In the genomic region with DNA sequence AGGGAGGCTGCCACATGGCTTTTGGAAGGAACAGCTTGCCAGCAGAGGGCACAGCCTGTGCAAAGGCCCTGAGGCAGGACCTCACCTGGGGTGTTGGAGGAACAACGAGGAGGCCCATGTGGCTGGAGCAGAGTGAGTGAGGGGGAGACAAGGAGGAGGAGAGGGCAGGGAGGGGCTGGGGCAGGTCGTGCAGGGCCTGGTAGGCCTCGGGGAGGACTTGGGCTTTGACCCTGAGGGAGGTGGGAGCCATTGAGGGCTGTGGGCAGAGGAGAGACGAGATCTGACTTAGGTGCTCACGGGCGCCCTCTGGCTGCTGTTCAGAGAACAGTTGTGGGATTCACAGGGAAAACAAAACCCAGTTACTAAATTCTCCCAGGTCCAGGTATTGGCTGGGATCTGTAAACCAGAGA, we compare ENCODE assay signal across 8 cellular contexts. TPM values are rescaled to one million over a fixed set of nuclear protein-coding genes. Genes with fewer than 3 reads are reported as not detected.
DNase-seq lines count a peak whose midpoint lies in the region; ATAC-seq, FAIRE-seq and TF ChIP-seq lines count a peak whose summit lies in the region.

No MANE protein-coding gene starts in this region.

- H3K9ac ChIP-seq in trophoblast cell (ENCODE audit: low read length), result no peak overlapping the region

- H3K9me3 Mint-ChIP-seq in brain, result peaks cover 3 to 19% (median 17%) of the 10 kb centered on the region in 5 experiments

- H2BK120ac ChIP-seq in trophoblast cell (ENCODE audit: insufficient read depth, low read length, poor library complexity), result no peak overlapping the region

- no peak overlapping the region for H4K91ac ChIP-seq in trophoblast cell (ENCODE audit: low read depth, low read length)

- no peak overlapping the region for H3K14ac ChIP-seq in trophoblast cell (ENCODE audit: low read length)

- H3K36me3 ChIP-seq in trophoblast cell (ENCODE audit: control insufficient read depth in 1 of 2, insufficient read depth in 2 of 2, low read length in 2 of 2), result no peaks in the 10 kb centered on the region

- no peak overlapping the region for H2AFZ ChIP-seq in trophoblast cell (ENCODE audit: insufficient read depth, low read length, poor library complexity)

- DNase-seq in SHP77 (lab: John Stamatoyannopoulos, UW) (peak; percentile 20 to 40), SHP77 treated with DMSO at 0.1 percent for 48 hours (lab: John Stamatoyannopoulos, UW) (no peak), RPMI7951 (ENCODE audit: low read depth) (peak; percentile 15), trophoblast cell (peak; percentile 18 to 80), RCC 7860 (ENCODE audit: low spot score) (no peak)

- H3K27me3 ChIP-seq in trophoblast cell (ENCODE audit: insufficient read depth, low read length), result no peaks in the 10 kb centered on the region

- H3K18ac ChIP-seq in trophoblast cell (ENCODE audit: low read length), result no peak overlapping the region

- H3K36me3 Mint-ChIP-seq in brain, result peaks cover 7% of the 10 kb centered on the region

- FAIRE-seq in RCC 7860 (lab: Jason Lieb, UNC), result no peak

- H2BK12ac ChIP-seq in trophoblast cell (ENCODE audit: low read length), result no peak overlapping the region

- peaks cover 13% of the 10 kb centered on the region for H3K9me3 ChIP-seq in trophoblast cell (ENCODE audit: insufficient read depth, low read depth, low read length)

- no peak overlapping the region for H4K8ac ChIP-seq in trophoblast cell (ENCODE audit: low read depth, low read length)

- H3K4ac ChIP-seq in trophoblast cell (ENCODE audit: low read depth, low read length), result no peak overlapping the region

- peaks cover 8% of the 10 kb centered on the region for H3K27me3 Mint-ChIP-seq in brain

- H2BK5ac ChIP-seq in trophoblast cell (ENCODE audit: low read depth, low read length, poor library complexity), result no peak overlapping the region

- no peaks in the 10 kb centered on the region for H3K79me2 ChIP-seq in trophoblast cell (ENCODE audit: control insufficient read depth, insufficient read depth, low read length, poor library complexity)

- H3K27ac Mint-ChIP-seq in brain, result peak overlapping the region in 4 of 5 experiments; percentile 29 to 91 (median 84)

- no peak overlapping the region for H4K12ac ChIP-seq in trophoblast cell (ENCODE audit: low read depth, low read length)

- no peak for ATAC-seq in GM21619 (IDR thresholded peaks at IDR 0.05; ENCODE audit: unreplicated experiment)
- ATAC-seq in GM21367 (IDR thresholded peaks at IDR 0.05; ENCODE audit: unreplicated experiment), result no peak

- H3K27ac ChIP-seq in trophoblast cell (ENCODE audit: low read depth, low read length), result no peak overlapping the region

- no peak overlapping the region for H3K23ac ChIP-seq in trophoblast cell (ENCODE audit: low read length)

- H3K4me3 Mint-ChIP-seq in brain, result peak overlapping the region in 1 of 5 experiments; percentile 20

- peak in 1 of 2 experiments; percentile 58 for TF ChIP-seq CTCF in brain (conservative IDR thresholded peaks at IDR 0.05)

- peaks cover 39% of the 10 kb centered on the region for H3K4me1 Mint-ChIP-seq in brain

- H3K4me2 ChIP-seq in trophoblast cell (ENCODE audit: low read length), result no peak overlapping the region

- H3K4me3 ChIP-seq in trophoblast cell (ENCODE audit: low read depth, low read length), result no peak overlapping the region

- WGBS in trophoblast cell (ENCODE audit: extremely low coverage, insufficient coverage, insufficient read length), result no CpG with 5 or more reads among the region's 6 CpGs

- no peaks in the 10 kb centered on the region for H3K79me1 ChIP-seq in trophoblast cell (ENCODE audit: low read length)

- H2AK5ac ChIP-seq in trophoblast cell (ENCODE audit: low read length), result no peak overlapping the region

- H3K4me1 ChIP-seq in trophoblast cell (ENCODE audit: control insufficient read depth in 1 of 2, insufficient read depth in 2 of 2, low read length in 2 of 2), result no peaks in the 10 kb centered on the region

RNA-seq across cellular contexts. Expression of gene ZNRF4, which starts 25.2 kb away (rescaled TPM):
- not detected in 2 replicates for total RNA-seq in RPMI7951 (2014; rRNA removed; shearing (Covaris generic))
- not detected for polyA plus RNA-seq in brain (ENCODE audit: insufficient read depth, low read depth, low replicate concordance)
- not detected in 2 replicates for polyA plus RNA-seq in trophoblast cell (2013)

Comparison
In these comparisons a context has a peak if more than half of its experiments do, and no peak if none do; other contexts are left out.
1. DNase-seq: peak in SHP77 (2 of 2), RPMI7951 (single experiment) and trophoblast cell (2 of 2); none in SHP77 treated with DMSO at 0.1 percent for 48 hours (single experiment) and RCC 7860 (single experiment).